1 cellular context compared by ENCODE assay signal in the genomic region with DNA sequence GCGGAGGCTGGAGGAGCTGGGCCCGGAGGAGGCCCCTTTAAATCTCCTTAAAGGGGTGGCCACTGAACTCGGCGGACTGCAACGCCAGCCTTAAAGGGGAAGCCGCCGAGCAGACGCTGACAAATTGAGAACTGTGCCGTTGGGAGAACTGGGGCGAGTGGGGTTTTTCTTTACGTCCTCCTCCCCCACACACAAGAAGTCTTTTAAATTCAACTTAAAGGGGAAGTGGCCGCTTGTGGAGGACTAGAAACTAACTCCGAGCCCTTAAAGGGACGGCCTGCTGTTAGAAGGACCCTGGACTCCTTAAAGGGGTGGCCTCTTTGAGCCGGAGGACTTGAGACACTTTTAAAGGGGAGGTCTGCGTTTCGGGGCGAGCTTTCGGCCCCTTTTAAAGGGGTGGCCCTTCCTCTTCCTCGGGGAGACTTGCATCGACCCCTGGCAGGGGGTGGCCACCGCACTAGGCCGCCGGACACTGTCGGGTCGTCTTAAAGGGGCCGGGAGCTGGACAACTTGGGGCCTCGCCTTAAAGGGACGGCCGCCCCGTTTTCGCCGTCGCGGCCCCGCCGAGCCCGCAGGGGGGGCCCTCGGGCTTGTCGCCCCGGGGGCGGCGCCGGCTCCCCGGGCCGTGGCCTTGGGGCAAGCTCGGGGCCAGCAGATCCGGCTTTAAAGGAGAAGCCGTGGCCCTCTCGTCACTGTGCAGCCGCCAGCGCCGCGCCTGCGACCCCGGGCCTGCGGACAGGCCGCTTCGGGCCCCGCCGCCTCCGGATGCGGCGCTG.
TF ChIP-seq lines count a peak whose summit lies in the region.

No MANE protein-coding gene starts in this region.

TF ChIP-seq in HEK293, 187 proteins besides CTCF, POLR2A, EP300 and RAD21 (continued from another document):
- TF ChIP-seq, protein P1, sequence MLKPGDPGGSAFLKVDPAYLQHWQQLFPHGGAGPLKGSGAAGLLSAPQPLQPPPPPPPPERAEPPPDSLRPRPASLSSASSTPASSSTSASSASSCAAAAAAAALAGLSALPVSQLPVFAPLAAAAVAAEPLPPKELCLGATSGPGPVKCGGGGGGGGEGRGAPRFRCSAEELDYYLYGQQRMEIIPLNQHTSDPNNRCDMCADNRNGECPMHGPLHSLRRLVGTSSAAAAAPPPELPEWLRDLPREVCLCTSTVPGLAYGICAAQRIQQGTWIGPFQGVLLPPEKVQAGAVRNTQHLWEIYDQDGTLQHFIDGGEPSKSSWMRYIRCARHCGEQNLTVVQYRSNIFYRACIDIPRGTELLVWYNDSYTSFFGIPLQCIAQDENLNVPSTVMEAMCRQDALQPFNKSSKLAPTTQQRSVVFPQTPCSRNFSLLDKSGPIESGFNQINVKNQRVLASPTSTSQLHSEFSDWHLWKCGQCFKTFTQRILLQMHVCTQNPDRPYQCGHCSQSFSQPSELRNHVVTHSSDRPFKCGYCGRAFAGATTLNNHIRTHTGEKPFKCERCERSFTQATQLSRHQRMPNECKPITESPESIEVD (tag by site-specific recombination; IDR thresholded peaks at IDR 0.05) = 0 out of 2 replicates have a peak, but pooled peaks have one; percentile 19
- TF ChIP-seq, protein P2, sequence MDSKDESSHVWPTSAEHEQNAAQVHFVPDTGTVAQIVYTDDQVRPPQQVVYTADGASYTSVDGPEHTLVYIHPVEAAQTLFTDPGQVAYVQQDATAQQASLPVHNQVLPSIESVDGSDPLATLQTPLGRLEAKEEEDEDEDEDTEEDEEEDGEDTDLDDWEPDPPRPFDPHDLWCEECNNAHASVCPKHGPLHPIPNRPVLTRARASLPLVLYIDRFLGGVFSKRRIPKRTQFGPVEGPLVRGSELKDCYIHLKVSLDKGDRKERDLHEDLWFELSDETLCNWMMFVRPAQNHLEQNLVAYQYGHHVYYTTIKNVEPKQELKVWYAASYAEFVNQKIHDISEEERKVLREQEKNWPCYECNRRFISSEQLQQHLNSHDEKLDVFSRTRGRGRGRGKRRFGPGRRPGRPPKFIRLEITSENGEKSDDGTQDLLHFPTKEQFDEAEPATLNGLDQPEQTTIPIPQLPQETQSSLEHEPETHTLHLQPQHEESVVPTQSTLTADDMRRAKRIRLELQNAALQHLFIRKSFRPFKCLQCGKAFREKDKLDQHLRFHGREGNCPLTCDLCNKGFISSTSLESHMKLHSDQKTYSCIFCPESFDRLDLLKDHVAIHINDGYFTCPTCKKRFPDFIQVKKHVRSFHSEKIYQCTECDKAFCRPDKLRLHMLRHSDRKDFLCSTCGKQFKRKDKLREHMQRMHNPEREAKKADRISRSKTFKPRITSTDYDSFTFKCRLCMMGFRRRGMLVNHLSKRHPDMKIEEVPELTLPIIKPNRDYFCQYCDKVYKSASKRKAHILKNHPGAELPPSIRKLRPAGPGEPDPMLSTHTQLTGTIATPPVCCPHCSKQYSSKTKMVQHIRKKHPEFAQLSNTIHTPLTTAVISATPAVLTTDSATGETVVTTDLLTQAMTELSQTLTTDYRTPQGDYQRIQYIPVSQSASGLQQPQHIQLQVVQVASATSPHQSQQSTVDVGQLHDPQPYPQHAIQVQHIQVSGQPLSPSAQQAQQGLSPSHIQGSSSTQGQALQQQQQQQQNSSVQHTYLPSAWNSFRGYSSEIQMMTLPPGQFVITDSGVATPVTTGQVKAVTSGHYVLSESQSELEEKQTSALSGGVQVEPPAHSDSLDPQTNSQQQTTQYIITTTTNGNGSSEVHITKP (tag by site-specific recombination; IDR thresholded peaks at IDR 0.05) = 0 out of 2 replicates have a peak, but pooled peaks have one; percentile 59
- TF ChIP-seq, protein P3, sequence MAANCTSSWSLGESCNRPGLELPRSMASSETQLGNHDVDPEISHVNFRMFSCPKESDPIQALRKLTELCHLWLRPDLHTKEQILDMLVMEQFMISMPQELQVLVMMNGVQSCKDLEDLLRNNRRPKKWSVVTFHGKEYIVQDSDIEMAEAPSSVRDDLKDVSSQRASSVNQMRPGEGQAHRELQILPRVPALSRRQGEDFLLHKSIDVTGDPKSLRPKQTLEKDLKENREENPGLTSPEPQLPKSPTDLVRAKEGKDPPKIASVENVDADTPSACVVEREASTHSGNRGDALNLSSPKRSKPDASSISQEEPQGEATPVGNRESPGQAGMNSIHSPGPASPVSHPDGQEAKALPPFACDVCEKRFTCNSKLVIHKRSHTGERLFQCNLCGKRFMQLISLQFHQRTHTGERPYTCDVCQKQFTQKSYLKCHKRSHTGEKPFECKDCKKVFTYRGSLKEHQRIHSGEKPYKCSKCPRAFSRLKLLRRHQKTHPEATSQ (tag by site-specific recombination; IDR thresholded peaks at IDR 0.05) = no peak
- TF ChIP-seq TRIM28 (IDR thresholded peaks at IDR 0.05; ENCODE audit: borderline replicate concordance, low read length) = no peak
- no peak for TF ChIP-seq ZNF48 (tag by site-specific recombination; IDR thresholded peaks at IDR 0.05)
- TF ChIP-seq, protein P4, sequence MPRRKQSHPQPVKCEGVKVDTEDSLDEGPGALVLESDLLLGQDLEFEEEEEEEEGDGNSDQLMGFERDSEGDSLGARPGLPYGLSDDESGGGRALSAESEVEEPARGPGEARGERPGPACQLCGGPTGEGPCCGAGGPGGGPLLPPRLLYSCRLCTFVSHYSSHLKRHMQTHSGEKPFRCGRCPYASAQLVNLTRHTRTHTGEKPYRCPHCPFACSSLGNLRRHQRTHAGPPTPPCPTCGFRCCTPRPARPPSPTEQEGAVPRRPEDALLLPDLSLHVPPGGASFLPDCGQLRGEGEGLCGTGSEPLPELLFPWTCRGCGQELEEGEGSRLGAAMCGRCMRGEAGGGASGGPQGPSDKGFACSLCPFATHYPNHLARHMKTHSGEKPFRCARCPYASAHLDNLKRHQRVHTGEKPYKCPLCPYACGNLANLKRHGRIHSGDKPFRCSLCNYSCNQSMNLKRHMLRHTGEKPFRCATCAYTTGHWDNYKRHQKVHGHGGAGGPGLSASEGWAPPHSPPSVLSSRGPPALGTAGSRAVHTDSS (tag by site-specific recombination; IDR thresholded peaks at IDR 0.05) = peak; percentile 97
- TF ChIP-seq ZNF596 (tag by site-specific recombination; IDR thresholded peaks at IDR 0.05) = 0 out of 2 replicates have a peak, but pooled peaks have one; percentile 7
- no peak for TF ChIP-seq ZNF654 (tag by site-specific recombination; IDR thresholded peaks at IDR 0.05; ENCODE audit: low read depth)
- TF ChIP-seq ZNF114 (tag by site-specific recombination; IDR thresholded peaks at IDR 0.05) = no peak
- no peak for TF ChIP-seq ZFP37 (tag by site-specific recombination; IDR thresholded peaks at IDR 0.05)
- no peak for TF ChIP-seq ZNF248 (tag by site-specific recombination; IDR thresholded peaks at IDR 0.05)
- no peak for TF ChIP-seq SP2 (tag by site-specific recombination; IDR thresholded peaks at IDR 0.05)
- TF ChIP-seq ZNF677 (tag by site-specific recombination; IDR thresholded peaks at IDR 0.05) = no peak
- TF ChIP-seq ZNF658 (tag by site-specific recombination; IDR thresholded peaks at IDR 0.05) = no peak
- no peak; the same call in 1 of the 2 replicates for TF ChIP-seq ZNF785 (tag by site-specific recombination; IDR thresholded peaks at IDR 0.05)
- 0 out of 2 replicates have a peak, but pooled peaks have one; percentile 37 for TF ChIP-seq KLF16 (tag by site-specific recombination; IDR thresholded peaks at IDR 0.05)
- TF ChIP-seq ZNF473 (tag by site-specific recombination; IDR thresholded peaks at IDR 0.05) = no peak
- TF ChIP-seq ZBTB1 (tag by site-specific recombination; IDR thresholded peaks at IDR 0.05) = no peak
- TF ChIP-seq ZNF146 (tag by site-specific recombination; IDR thresholded peaks at IDR 0.05) = no peak
- no peak for TF ChIP-seq HOXC10 (CRISPR knock-in tag; IDR thresholded peaks at IDR 0.05)
- TF ChIP-seq OVOL3 (tag by site-specific recombination; IDR thresholded peaks at IDR 0.05) = no peak
- TF ChIP-seq ZNF140 (tag by site-specific recombination; IDR thresholded peaks at IDR 0.05) = no peak
- no peak for TF ChIP-seq ZNF670 (tag by site-specific recombination; IDR thresholded peaks at IDR 0.05; ENCODE audit: low read depth)
- peak; percentile 69 for TF ChIP-seq GLIS2 (tag by site-specific recombination; IDR thresholded peaks at IDR 0.05)
- TF ChIP-seq ZNF585B (tag by site-specific recombination; IDR thresholded peaks at IDR 0.05) = no peak
- no peak for TF ChIP-seq ZNF239 (tag by site-specific recombination; IDR thresholded peaks at IDR 0.05)
- TF ChIP-seq ZNF777 (tag by site-specific recombination; IDR thresholded peaks at IDR 0.05; ENCODE audit: borderline replicate concordance) = no peak
- no peak for TF ChIP-seq ZNF23 (tag by site-specific recombination; IDR thresholded peaks at IDR 0.05; ENCODE audit: borderline replicate concordance)
- TF ChIP-seq, protein P5, sequence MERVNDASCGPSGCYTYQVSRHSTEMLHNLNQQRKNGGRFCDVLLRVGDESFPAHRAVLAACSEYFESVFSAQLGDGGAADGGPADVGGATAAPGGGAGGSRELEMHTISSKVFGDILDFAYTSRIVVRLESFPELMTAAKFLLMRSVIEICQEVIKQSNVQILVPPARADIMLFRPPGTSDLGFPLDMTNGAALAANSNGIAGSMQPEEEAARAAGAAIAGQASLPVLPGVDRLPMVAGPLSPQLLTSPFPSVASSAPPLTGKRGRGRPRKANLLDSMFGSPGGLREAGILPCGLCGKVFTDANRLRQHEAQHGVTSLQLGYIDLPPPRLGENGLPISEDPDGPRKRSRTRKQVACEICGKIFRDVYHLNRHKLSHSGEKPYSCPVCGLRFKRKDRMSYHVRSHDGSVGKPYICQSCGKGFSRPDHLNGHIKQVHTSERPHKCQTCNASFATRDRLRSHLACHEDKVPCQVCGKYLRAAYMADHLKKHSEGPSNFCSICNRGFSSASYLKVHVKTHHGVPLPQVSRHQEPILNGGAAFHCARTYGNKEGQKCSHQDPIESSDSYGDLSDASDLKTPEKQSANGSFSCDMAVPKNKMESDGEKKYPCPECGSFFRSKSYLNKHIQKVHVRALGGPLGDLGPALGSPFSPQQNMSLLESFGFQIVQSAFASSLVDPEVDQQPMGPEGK (tag by site-specific recombination; IDR thresholded peaks at IDR 0.05) = peak; percentile 52
- no peak for TF ChIP-seq ZNF549 (tag by site-specific recombination; IDR thresholded peaks at IDR 0.05)
